In genomic region chr15:80755884-80756283, GRCh38 we compare ENCODE assay signal across 1 cellular context.
TF ChIP-seq lines count a peak whose summit lies in the region.

No MANE protein-coding gene starts in this region.

TF ChIP-seq in HepG2, 621 proteins besides CTCF, POLR2A, EP300 and RAD21 (continued from another document):
- TF ChIP-seq KIAA2018 (CRISPR knock-in tag; IDR thresholded peaks at IDR 0.05; ENCODE audit: borderline replicate concordance) = no peak
